ENCODE assay signal across 23 cellular contexts in the genomic region with DNA sequence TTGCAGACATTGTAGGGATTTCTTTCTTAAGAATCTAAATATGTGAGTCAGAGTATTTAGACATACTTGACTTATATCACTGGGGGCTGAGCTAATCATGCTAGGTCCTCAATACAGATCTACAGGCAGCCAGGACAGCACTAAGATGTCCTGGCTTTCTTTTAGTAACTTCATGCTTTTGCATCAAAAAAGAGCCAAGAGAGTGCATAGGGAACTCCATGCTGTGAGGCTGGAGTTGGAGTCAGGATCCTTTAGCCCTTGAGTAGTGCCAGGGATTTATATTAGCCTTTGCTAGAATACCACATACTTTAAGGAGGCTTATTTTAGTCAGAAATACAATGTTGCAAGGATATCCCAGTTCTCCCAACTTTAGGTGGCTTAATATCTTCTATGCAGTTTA.
"Had no signal": no experiment of that assay in that cellular context is flagged by ENCODE, and none has a peak within 500 bp of the region (broad histone marks: within the 10 kb centered on the region; RNA-seq: fewer than 3 reads in every experiment).

No MANE protein-coding gene starts in this region.

- H3K4me3 ChIP-seq: left lung, lower lobe of right lung, neural progenitor cell, ovary, right atrium auricular region, sigmoid colon, skin epidermis, testis, tibial nerve, upper lobe of right lung, vagina had no signal

- H3K4me1 ChIP-seq: left lung, lower lobe of right lung, neural progenitor cell, sigmoid colon, testis, tibial nerve, upper lobe of right lung, vagina had no signal

- H3K9me3 ChIP-seq: left lung, lower lobe of right lung, ovary, right atrium auricular region, sigmoid colon, testis, upper lobe of right lung, vagina had no signal

- DNase-seq: effector CD4-positive, alpha-beta T cell; endodermal cell; erythroblast; foreskin keratinocyte; left lung; lower lobe of right lung; midbrain; nucleus accumbens; ovary; sigmoid colon; stimulated activated CD4-positive, alpha-beta T cell treated with anti-CD3 and anti-CD28 coated beads, Interleukin-2, amount 100 ng/mL, for 24 hours; stimulated activated CD4-positive, alpha-beta T cell treated with anti-CD3 and anti-CD28 coated beads, Interleukin-4, amount 100 ng/mL, for 4 hours; stimulated activated naive B cell treated with anti-CD40 and anti-IgM and Interleukin-4, amounts not matched to agents 10 μg/mL and 1 μg/mL and 100 μg/mL, for 72 hours; stimulated activated naive CD8-positive, alpha-beta T cell treated with anti-CD3 and anti-CD28 coated beads, Interleukin-15, amount 100 ng/mL, for 72 hours; testis; upper lobe of right lung had no signal

- H3K36me3 Mint-ChIP-seq: memory B cell; natural killer cell treated with Interleukin-12 subunit alpha and Interleukin-12 subunit beta and Interleukin-15 and Interleukin-18, amount 100 ng/mL, for 72 hours; neural progenitor cell; stimulated activated naive B cell treated with anti-CD40 and anti-IgM and Interleukin-4, amounts not matched to agents 10 μg/mL and 1 μg/mL and 100 μg/mL, for 72 hours had no signal

- ATAC-seq: foreskin keratinocyte; left lung; lower lobe of right lung; natural killer cell treated with Interleukin-12 subunit alpha and Interleukin-12 subunit beta and Interleukin-15 and Interleukin-18, amount 100 ng/mL, for 72 hours; stimulated activated naive B cell treated with anti-CD40 and anti-IgM and Interleukin-4, amounts not matched to agents 10 μg/mL and 1 μg/mL and 100 μg/mL, for 72 hours; stimulated activated naive CD8-positive, alpha-beta T cell treated with anti-CD3 and anti-CD28 coated beads, Interleukin-15, amount 100 ng/mL, for 72 hours; upper lobe of right lung had no signal

- H3K27ac Mint-ChIP-seq: endodermal cell; memory B cell; natural killer cell treated with Interleukin-12 subunit alpha and Interleukin-12 subunit beta and Interleukin-15 and Interleukin-18, amount 100 ng/mL, for 72 hours; neural progenitor cell; stimulated activated naive B cell treated with anti-CD40 and anti-IgM and Interleukin-4, amounts not matched to agents 10 μg/mL and 1 μg/mL and 100 μg/mL, for 72 hours; stimulated activated naive CD8-positive, alpha-beta T cell treated with anti-CD3 and anti-CD28 coated beads, Interleukin-15, amount 100 ng/mL, for 72 hours had no signal

- H3K4me1 Mint-ChIP-seq: memory B cell; neural progenitor cell; stimulated activated naive B cell treated with anti-CD40 and anti-IgM and Interleukin-4, amounts not matched to agents 10 μg/mL and 1 μg/mL and 100 μg/mL, for 72 hours; stimulated activated naive CD8-positive, alpha-beta T cell treated with anti-CD3 and anti-CD28 coated beads, Interleukin-15, amount 100 ng/mL, for 72 hours had no signal

- H3K27me3 ChIP-seq: foreskin keratinocyte, left lung, neural progenitor cell, ovary, right atrium auricular region, sigmoid colon, testis, tibial nerve, upper lobe of right lung, vagina had no signal

- H3K4me3 Mint-ChIP-seq: endodermal cell; memory B cell; natural killer cell treated with Interleukin-12 subunit alpha and Interleukin-12 subunit beta and Interleukin-15 and Interleukin-18, amount 100 ng/mL, for 72 hours; neural progenitor cell; stimulated activated naive B cell treated with anti-CD40 and anti-IgM and Interleukin-4, amounts not matched to agents 10 μg/mL and 1 μg/mL and 100 μg/mL, for 72 hours; stimulated activated naive CD8-positive, alpha-beta T cell treated with anti-CD3 and anti-CD28 coated beads, Interleukin-15, amount 100 ng/mL, for 72 hours had no signal

- H3K27me3 Mint-ChIP-seq: memory B cell; natural killer cell treated with Interleukin-12 subunit alpha and Interleukin-12 subunit beta and Interleukin-15 and Interleukin-18, amount 100 ng/mL, for 72 hours; stimulated activated naive B cell treated with anti-CD40 and anti-IgM and Interleukin-4, amounts not matched to agents 10 μg/mL and 1 μg/mL and 100 μg/mL, for 72 hours; stimulated activated naive CD8-positive, alpha-beta T cell treated with anti-CD3 and anti-CD28 coated beads, Interleukin-15, amount 100 ng/mL, for 72 hours had no signal

- H3K9me3 Mint-ChIP-seq: endodermal cell, neural progenitor cell had no signal

- H3K36me3 ChIP-seq: left lung, lower lobe of right lung, neural progenitor cell, ovary, right atrium auricular region, sigmoid colon, tibial nerve, upper lobe of right lung, vagina had no signal
